Comparison of ENCODE assay signal across 8 cellular contexts in genomic region chr2:152098798-152099654, GRCh38. TPM values are rescaled to one million over a fixed set of nuclear protein-coding genes. Genes with fewer than 3 reads are reported as not detected.
DNase-seq lines count a peak whose midpoint lies in the region; ATAC-seq lines count a peak whose summit lies in the region.

Gene CACNB4 (minus strand): TSS chr2:152099044.

- peaks cover 42% of the 10 kb centered on the region for H3K27me3 Mint-ChIP-seq in T-helper 17 cell
- H3K27me3 Mint-ChIP-seq in naive thymus-derived CD8-positive, alpha-beta T cell: peaks cover 29 to 46% (median 41%) of the 10 kb centered on the region in 5 donors

- POLR2A ChIA-PET in naive thymus-derived CD8-positive, alpha-beta T cell (lab: Charles Lee): no interaction called here

- peak within 1 kb of the TSS; percentile 49 to 65 for H3K4me3 ChIP-seq in esophagus (ENCODE audit: low read depth in 1 of 2, low read length in 2 of 2)

- peaks cover 0 to 2% (median 0%) of the 10 kb centered on the region in 9 donors for H3K9me3 Mint-ChIP-seq in naive thymus-derived CD8-positive, alpha-beta T cell

- peak within 1 kb of the TSS; percentile 50 to 74 for H3K27ac ChIP-seq in esophagus (ENCODE audit: low read depth in 2 of 2, low read length in 1 of 2)

- H3K4me1 Mint-ChIP-seq in T-helper 17 cell: peaks cover 18% of the 10 kb centered on the region
- peaks cover 12 to 26% (median 17%) of the 10 kb centered on the region in 4 donors for H3K4me1 Mint-ChIP-seq in naive thymus-derived CD8-positive, alpha-beta T cell

- H3K9me3 ChIP-seq in T-helper 17 cell (ENCODE audit: control insufficient read depth, low read length, poor library complexity, severe bottlenecking) (no peaks in the 10 kb centered on the region), esophagus (ENCODE audit: control insufficient read depth in 2 of 2, insufficient read depth in 1 of 2, low read depth in 1 of 2, low read length in 1 of 2) (no peaks in the 10 kb centered on the region)

- H3K27ac Mint-ChIP-seq in T-helper 17 cell: peak within 1 kb of the TSS; percentile 81
- peak within 1 kb of the TSS in 3 of 10 donors; percentile 29 to 54 (median 42) for H3K27ac Mint-ChIP-seq in naive thymus-derived CD8-positive, alpha-beta T cell

- H3K4me1 ChIP-seq in esophagus (ENCODE audit: control insufficient read depth in 2 of 2, insufficient read depth in 2 of 2, low read length in 1 of 2): no peaks in the 10 kb centered on the region

- peaks cover 0 to 2% of the 10 kb centered on the region in 2 donors for H3K27me3 ChIP-seq in esophagus (ENCODE audit: control insufficient read depth in 1 of 2, insufficient read depth in 2 of 2, low read length in 2 of 2)

- H3K4me3 Mint-ChIP-seq in T-helper 17 cell: peak within 1 kb of the TSS; percentile 92
- peak within 1 kb of the TSS; percentile 75 to 90 (median 86) for H3K4me3 Mint-ChIP-seq in naive thymus-derived CD8-positive, alpha-beta T cell

- DNase-seq in NCI-H524 (lab: John Stamatoyannopoulos, UW) (peak; percentile 13 to 38), NCI-H524 treated with DMSO at 0.1 percent for 48 hours (lab: John Stamatoyannopoulos, UW) (no peak), T-helper 17 cell (no peak), NCI-H2029 (lab: John Stamatoyannopoulos, UW) (no peak)
- DNase-seq in naive thymus-derived CD8-positive, alpha-beta T cell: peak in 1 of 10 donors; percentile 4

- H3K36me3 ChIP-seq in esophagus (ENCODE audit: control insufficient read depth in 2 of 2, insufficient read depth in 2 of 2, low read length in 1 of 2): no peaks in the 10 kb centered on the region

- peaks cover 8% of the 10 kb centered on the region for H3K36me3 Mint-ChIP-seq in T-helper 17 cell (ENCODE audit: low read depth)
- H3K36me3 Mint-ChIP-seq in naive thymus-derived CD8-positive, alpha-beta T cell: no peaks in the 10 kb centered on the region

- WGBS in esophagus, 2 donors: 1% methylated on average over 43 to 65 of the region's 65 CpGs

- ATAC-seq in HG02798 (IDR thresholded peaks at IDR 0.05; ENCODE audit: poor library complexity, unreplicated experiment) (peak; percentile 44), T-helper 17 cell (peak; percentile 48), GM21423 (IDR thresholded peaks at IDR 0.05; ENCODE audit: unreplicated experiment) (no peak)
- ATAC-seq in naive thymus-derived CD8-positive, alpha-beta T cell: peak; percentile 42 to 60

RNA-seq across cellular contexts. Expression of gene CACNB4, which starts in this region (rescaled TPM):
- under 1 TPM; 0.37 to 0.65 TPM for total RNA-seq in T-helper 17 cell
- polyA plus RNA-seq in esophagus: 1 to 10 TPM; 1.2 to 1.3 TPM
- 1 to 10 TPM in 1 of 2 experiments, under 1 TPM in 1; 0.58 to 1.1 TPM for total RNA-seq in naive thymus-derived CD8-positive, alpha-beta T cell
- polyA plus RNA-seq in naive thymus-derived CD8-positive, alpha-beta T cell: under 1 TPM in 1 of 3 donors, not detected in 2; 0.11 TPM

Comparison
In these comparisons a context has a peak if more than half of its experiments do, and no peak if none do; other contexts are left out.
1. DNase-seq: peak in NCI-H524 (2 of 2); none in NCI-H524 treated with DMSO at 0.1 percent for 48 hours (single experiment), T-helper 17 cell (0 of 3) and NCI-H2029 (single experiment).
2. Peak in ATAC-seq in T-helper 17 cell; RNA of the gene not detected or under 1 TPM.